Comparison of ENCODE assay signal across 1 cellular context in the genomic region with DNA sequence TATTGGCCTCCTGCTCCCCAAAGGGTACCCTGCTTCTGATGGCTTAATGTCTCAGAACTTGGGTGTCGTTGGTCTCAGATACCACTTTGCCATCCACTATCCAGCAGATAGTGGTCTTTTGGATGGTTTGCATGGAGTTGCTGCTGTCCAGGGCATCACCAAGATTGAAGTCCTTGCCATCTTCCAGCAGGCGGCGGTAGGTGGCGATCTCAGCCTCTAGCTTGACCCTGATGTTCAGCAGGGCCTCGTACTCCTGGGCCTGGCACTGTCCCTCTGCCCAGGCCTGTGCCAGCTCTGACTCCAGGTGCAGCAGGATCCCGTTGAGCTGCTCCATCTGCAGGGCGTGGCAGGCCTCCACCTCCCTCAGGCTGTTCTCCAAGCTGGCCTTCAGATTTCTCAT.
TF ChIP-seq lines count a peak whose summit lies in the region.

No MANE protein-coding gene starts in this region.

TF ChIP-seq in HEK293, 187 proteins besides CTCF, POLR2A, EP300 and RAD21 (continued from another document):
- peak; percentile 48; the same call in 1 of the 2 replicates for TF ChIP-seq REST (tag by site-specific recombination; IDR thresholded peaks at IDR 0.05)
